In the genomic region with DNA sequence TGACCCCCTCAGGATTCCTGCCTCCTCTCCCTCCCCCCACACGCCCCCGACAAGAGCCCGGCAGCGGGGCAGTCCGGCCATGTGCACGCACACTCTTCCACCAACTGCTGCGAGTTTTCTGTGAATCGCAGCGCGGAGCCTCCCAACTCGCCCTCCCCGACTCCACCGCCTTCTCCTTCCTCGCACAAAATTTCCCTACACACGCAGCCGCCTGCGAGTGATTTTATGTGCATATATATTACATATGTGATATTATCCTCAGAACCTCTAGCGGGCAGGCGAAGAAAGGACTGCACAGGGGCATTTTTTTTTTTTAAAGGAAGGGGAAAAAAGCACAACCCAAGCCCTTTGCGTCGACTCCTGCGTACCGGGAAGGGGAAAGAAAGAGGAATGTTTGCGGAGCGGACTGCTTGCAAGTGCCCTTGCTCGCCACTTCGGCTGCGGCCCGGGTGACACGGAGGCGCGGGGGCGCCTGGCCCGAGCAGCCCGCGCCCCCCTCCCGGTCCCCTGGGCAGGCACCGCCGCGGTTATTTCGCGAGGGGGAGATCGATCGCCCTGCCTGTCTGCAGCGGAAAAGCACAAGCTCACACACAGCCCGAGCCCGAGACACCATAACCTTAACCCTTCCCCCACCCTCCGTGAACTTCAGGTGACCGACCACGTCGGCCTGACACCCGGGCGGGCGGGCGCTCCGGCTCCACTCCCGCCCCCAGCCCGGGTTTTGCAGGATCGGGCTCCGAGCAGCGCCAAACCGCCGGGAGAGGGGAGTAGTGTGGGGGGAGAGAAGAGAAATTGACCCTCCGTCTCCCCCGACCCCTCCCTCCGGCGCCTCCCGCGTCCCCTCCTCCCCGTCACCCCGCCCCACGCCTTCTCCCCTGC, we compare ENCODE assay signal across 8 cellular contexts. TPM values are rescaled to one million over a fixed set of nuclear protein-coding genes. Genes with fewer than 3 reads are reported as not detected.
DNase-seq lines count a peak whose midpoint lies in the region; ATAC-seq and TF ChIP-seq lines count a peak whose summit lies in the region.

No MANE protein-coding gene starts in this region.

- H3K9me3 ChIP-seq in SU-DHL-6 (ENCODE audit: insufficient read depth, low read length) (no peaks in the 10 kb centered on the region), right cardiac atrium (ENCODE audit: control insufficient read depth, low read length) (no peaks in the 10 kb centered on the region)

- under 1% methylated on average over 72 of the region's 72 CpGs for WGBS in right cardiac atrium

- H2AFZ ChIP-seq in SU-DHL-6 (ENCODE audit: low read depth, low read length, severe bottlenecking), result no peak overlapping the region

- peaks cover 2% of the 10 kb centered on the region for H3K4me1 ChIP-seq in right cardiac atrium (ENCODE audit: control insufficient read depth, insufficient read depth, low read length)

- no peaks in the 10 kb centered on the region for H4K20me1 ChIP-seq in SU-DHL-6 (ENCODE audit: low read depth, low read length)

- H3K36me3 ChIP-seq in SU-DHL-6 (ENCODE audit: low read length), result no peaks in the 10 kb centered on the region

- H3F3A ChIP-seq in SU-DHL-6 (ENCODE audit: insufficient read depth), result peaks cover 27% of the 10 kb centered on the region

- intact Hi-C loops in right cardiac atrium (cut with DNase I), result loop anchor here in 2 of 4 donors (10.0 kb wide), 1 partner anchor 202 kb away; no protein-coding TSS in a partner anchor

- DNase-seq in G401 (ENCODE audit: low spot score) (peak; percentile 72), KG1 (lab: John Stamatoyannopoulos, UW) (peak; percentile 33), amniotic stem cell (lab: John Stamatoyannopoulos, UW) (peak; percentile 58), right cardiac atrium (peak; percentile 63 to 88 (median 80)), putamen (ENCODE audit: low spot score) (peak; percentile 74), cortex of kidney (lab: John Stamatoyannopoulos, UW) (no peak)

- H3K9me2 ChIP-seq in SU-DHL-6 (replicated peaks; ENCODE audit: insufficient read depth, low read length), result no peaks in the 10 kb centered on the region

- TF ChIP-seq CTCF in SU-DHL-6 (IDR thresholded peaks at IDR 0.05; ENCODE audit: insufficient read depth, low read length, poor library complexity, severe bottlenecking), result no peak

- peaks cover 66% of the 10 kb centered on the region for H3K79me2 ChIP-seq in SU-DHL-6 (ENCODE audit: insufficient read depth, low read length)

- H3K9ac ChIP-seq in SU-DHL-6 (ENCODE audit: low read length), result peak overlapping the region; percentile 99

- in situ Hi-C loops in G401 (cut with HindIII; ENCODE audit: low sequenced_read_pairs), result no loop called here

- peak overlapping the region; percentile 99 for H3K4me3 ChIP-seq in SU-DHL-6 (ENCODE audit: insufficient read depth, low read length, poor library complexity, severe bottlenecking)
- H3K4me3 ChIP-seq in right cardiac atrium (ENCODE audit: low read length), result peak overlapping the region; percentile 99

- H3K4me2 ChIP-seq in SU-DHL-6 (ENCODE audit: low read depth, low read length, poor library complexity, severe bottlenecking), result peak overlapping the region; percentile 82

- H3K27ac ChIP-seq in SU-DHL-6 (ENCODE audit: low read depth, low read length), result peak overlapping the region; percentile 87
- peak overlapping the region; percentile 84 for H3K27ac ChIP-seq in right cardiac atrium (ENCODE audit: low read length)

- H3K27me3 ChIP-seq in SU-DHL-6 (ENCODE audit: low read length), result no peaks in the 10 kb centered on the region
- no peaks in the 10 kb centered on the region for H3K27me3 ChIP-seq in right cardiac atrium (ENCODE audit: control insufficient read depth, insufficient read depth)

- ATAC-seq in GM21717 (IDR thresholded peaks at IDR 0.05; ENCODE audit: unreplicated experiment), result peak; percentile 59
- ATAC-seq in right cardiac atrium, result peak; percentile 71 to 74

RNA-seq across cellular contexts. Expression of a gene that starts 2.2 kb away (rescaled TPM):
- 2.1 and 5.8 TPM in 2 replicates for total RNA-seq in G401 (2014; rRNA removed; shearing (Covaris generic))
- total RNA-seq in right cardiac atrium, result 10 to 100 TPM; 14.2 to 18.4 (median 15.8) TPM
- 4.8 TPM for polyA plus RNA-seq in right cardiac atrium
